Comparison of ENCODE assay signal across 30 cellular contexts in genomic region chr1:113253187-113253966, GRCh38.
DNase-seq lines count a peak whose midpoint lies in the region; ATAC-seq and TF ChIP-seq lines count a peak whose summit lies in the region.
"Had no signal": no experiment of that assay in that cellular context is flagged by ENCODE, and none has a peak within 500 bp of the region (broad histone marks: within the 10 kb centered on the region; RNA-seq: fewer than 3 reads in every experiment).

No MANE protein-coding gene starts in this region.

- intact Hi-C loops in testis (cut with DNase I; ENCODE audit: low total_unique reads), result no loop called here

- H3K9ac ChIP-seq in neural progenitor cell (no peak overlapping the region), skeletal muscle tissue (ENCODE audit: low read depth in 1 of 3, low read length in 3 of 3) (no peak overlapping the region)
- H3K9ac ChIP-seq: SK-N-SH had no signal

- H3F3A ChIP-seq in neural progenitor cell (ENCODE audit: low read depth), result peaks cover 50% of the 10 kb centered on the region

- no peaks in the 10 kb centered on the region for H3K79me2 ChIP-seq in neural progenitor cell (ENCODE audit: low read depth)

- TF ChIP-seq POLR2A in testis (IDR thresholded peaks at IDR 0.05), result no peak

- no peaks in the 10 kb centered on the region for H4K20me1 ChIP-seq in neural progenitor cell (ENCODE audit: low read depth)

- H3K4me1 Mint-ChIP-seq in neural progenitor cell, result peaks cover 2% of the 10 kb centered on the region
- H3K4me1 Mint-ChIP-seq: activated CD8-positive, alpha-beta memory T cell treated with anti-CD3 and anti-CD28 coated beads, Interleukin-2, amount 10 ng/mL, durations not matched to agents 7 days and 5 days; activated naive CD8-positive, alpha-beta T cell treated with anti-CD3 and anti-CD28 coated beads for 36 hours had no signal

- H3K9me3 Mint-ChIP-seq in neural progenitor cell, result no peaks in the 10 kb centered on the region
- H3K9me3 Mint-ChIP-seq: activated naive CD8-positive, alpha-beta T cell treated with anti-CD3 and anti-CD28 coated beads for 36 hours; activated T-cell treated with anti-CD3 and anti-CD28 coated beads, Interleukin-2, amount 50 U/mL, for 4 hours; effector memory CD8-positive, alpha-beta T cell; T-helper 1 cell treated with Interleukin-12 subunit alpha and Interleukin-12 subunit beta and Interleukin-4 antibody, amounts not matched to agents 30 μg/mL and 1 μg/mL, for 36 hours had no signal

- H3K4me3 Mint-ChIP-seq in neural progenitor cell, result no peak overlapping the region
- H3K4me3 Mint-ChIP-seq: activated CD8-positive, alpha-beta memory T cell treated with anti-CD3 and anti-CD28 coated beads, Interleukin-2, amount 10 ng/mL, durations not matched to agents 7 days and 5 days; activated naive CD8-positive, alpha-beta T cell treated with anti-CD3 and anti-CD28 coated beads for 36 hours; activated T-cell treated with anti-CD3 and anti-CD28 coated beads, Interleukin-2, amount 50 U/mL, for 4 hours; effector memory CD8-positive, alpha-beta T cell; T-helper 1 cell treated with Interleukin-12 subunit alpha and Interleukin-12 subunit beta and Interleukin-4 antibody, amounts not matched to agents 30 μg/mL and 1 μg/mL, for 36 hours had no signal

- H3K27me3 Mint-ChIP-seq in neural progenitor cell (ENCODE audit: insufficient read depth, low read depth), result no peaks in the 10 kb centered on the region

- H3K27me3 ChIP-seq in neural progenitor cell (no peaks in the 10 kb centered on the region), skeletal muscle tissue (ENCODE audit: control insufficient read depth in 3 of 3, insufficient read depth in 3 of 3, low read length in 3 of 3) (no peaks in the 10 kb centered on the region), testis (no peaks in the 10 kb centered on the region)
- H3K27me3 ChIP-seq: vagina had no signal

- H3K9me3 ChIP-seq in neural progenitor cell (ENCODE audit: low read depth) (no peaks in the 10 kb centered on the region), skeletal muscle tissue (ENCODE audit: control insufficient read depth in 3 of 3, low read length in 3 of 3) (no peaks in the 10 kb centered on the region), testis (no peaks in the 10 kb centered on the region)
- H3K9me3 ChIP-seq: SK-N-SH, thoracic aorta, vagina had no signal

- H3K27ac ChIP-seq in VCaP (peak overlapping the region; percentile 98), neural progenitor cell (peak overlapping the region; percentile 72), skeletal muscle tissue (ENCODE audit: low read depth, low read length) (peak overlapping the region; percentile 60), testis (no peak overlapping the region)
- H3K27ac ChIP-seq: thoracic aorta, vagina had no signal

- peak; percentile 59 for ATAC-seq in esophagus mucosa
- no peak for ATAC-seq in GM21381 (IDR thresholded peaks at IDR 0.05; ENCODE audit: unreplicated experiment)
- ATAC-seq: activated CD8-positive, alpha-beta memory T cell treated with anti-CD3 and anti-CD28 coated beads, Interleukin-2, amount 10 ng/mL, durations not matched to agents 7 days and 5 days; activated T-cell treated with anti-CD3 and anti-CD28 coated beads, Interleukin-2, amount 50 U/mL, for 4 hours; effector memory CD8-positive, alpha-beta T cell had no signal

- peaks cover 59% of the 10 kb centered on the region for H3K4me1 ChIP-seq in neural progenitor cell
- H3K4me1 ChIP-seq in skeletal muscle tissue (ENCODE audit: control insufficient read depth in 3 of 3, insufficient read depth in 3 of 3, low read length in 3 of 3), result peaks cover 9 to 10% (median 9%) of the 10 kb centered on the region in 3 donors
- no peaks in the 10 kb centered on the region for H3K4me1 ChIP-seq in testis

- DNase-seq in neural progenitor cell (ENCODE audit: low spot score) (peak; percentile 71), HPDE6-E6E7 (ENCODE audit: extremely low spot score) (no peak), testis (no peak)
- DNase-seq: activated CD4-positive, alpha-beta T cell treated with anti-CD3 and anti-CD28 coated beads, Interleukin-2, amount 50 U/mL, for 4 hours; activated CD4-positive, CD25-positive, alpha-beta regulatory T cell; activated CD8-positive, alpha-beta memory T cell treated with anti-CD3 and anti-CD28 coated beads, Interleukin-2, amount 10 ng/mL, durations not matched to agents 7 days and 5 days; activated gamma-delta T cell; activated naive CD8-positive, alpha-beta T cell treated with anti-CD3 and anti-CD28 coated beads for 36 hours; activated T-cell treated with anti-CD3 and anti-CD28 coated beads, Interleukin-2, amount 50 U/mL, for 4 hours; anterior cingulate cortex; effector memory CD8-positive, alpha-beta T cell; head of caudate nucleus; IMR-90; kidney glomerular epithelial cell; MV-4-11; NCI-H1436; NCI-H2081 treated with DMSO at 0.1 percent for 48 hours; NCI-H2227 treated with DMSO at 0.1 percent for 48 hours; NCI-H526; OCI-M1; SK-N-SH; stimulated activated naive CD4-positive, alpha-beta T cell treated with Interleukin-2 at 50 U/mL for 16 hours had no signal

- H2AFZ ChIP-seq in neural progenitor cell (replicated peaks), result no peak overlapping the region

- no peak overlapping the region for H3K27ac Mint-ChIP-seq in neural progenitor cell
- H3K27ac Mint-ChIP-seq: activated CD8-positive, alpha-beta memory T cell treated with anti-CD3 and anti-CD28 coated beads, Interleukin-2, amount 10 ng/mL, durations not matched to agents 7 days and 5 days; activated naive CD8-positive, alpha-beta T cell treated with anti-CD3 and anti-CD28 coated beads for 36 hours; effector memory CD8-positive, alpha-beta T cell; T-helper 1 cell treated with Interleukin-12 subunit alpha and Interleukin-12 subunit beta and Interleukin-4 antibody, amounts not matched to agents 30 μg/mL and 1 μg/mL, for 36 hours had no signal

- H3K4me3 ChIP-seq in neural progenitor cell (peak overlapping the region; percentile 17), skeletal muscle tissue (ENCODE audit: low read length in 3 of 3) (no peak overlapping the region), testis (no peak overlapping the region)
- H3K4me3 ChIP-seq: smooth muscle cell, thoracic aorta, vagina had no signal

- peak overlapping the region; percentile 66 for H3K4me2 ChIP-seq in neural progenitor cell
- H3K4me2 ChIP-seq: SK-N-SH, smooth muscle cell had no signal

- TF ChIP-seq CTCF in VCaP (conservative IDR thresholded peaks at IDR 0.05) (no peak), neural progenitor cell (IDR thresholded peaks at IDR 0.05) (no peak), testis (IDR thresholded peaks at IDR 0.05) (no peak)

- H3K36me3 ChIP-seq in neural progenitor cell (no peaks in the 10 kb centered on the region), skeletal muscle tissue (ENCODE audit: control insufficient read depth in 3 of 3, insufficient read depth in 3 of 3, low read length in 3 of 3) (no peaks in the 10 kb centered on the region), testis (ENCODE audit: low read depth, missing control alignments) (no peaks in the 10 kb centered on the region)
- H3K36me3 ChIP-seq: thoracic aorta, vagina had no signal

- 85 to 92% methylated on average over 6 of the region's 6 CpGs for WGBS in testis, 2 donors

- no peaks in the 10 kb centered on the region for H3K36me3 Mint-ChIP-seq in neural progenitor cell
- H3K36me3 Mint-ChIP-seq: activated CD8-positive, alpha-beta memory T cell treated with anti-CD3 and anti-CD28 coated beads, Interleukin-2, amount 10 ng/mL, durations not matched to agents 7 days and 5 days; activated naive CD8-positive, alpha-beta T cell treated with anti-CD3 and anti-CD28 coated beads for 36 hours had no signal

Comparison
In these comparisons a context has a peak if more than half of its experiments do, and no peak if none do; other contexts are left out.
1. H3K27ac ChIP-seq: peak in VCaP (single experiment), neural progenitor cell (single experiment) and skeletal muscle tissue (single experiment); none in testis (0 of 2).